In the genomic region with DNA sequence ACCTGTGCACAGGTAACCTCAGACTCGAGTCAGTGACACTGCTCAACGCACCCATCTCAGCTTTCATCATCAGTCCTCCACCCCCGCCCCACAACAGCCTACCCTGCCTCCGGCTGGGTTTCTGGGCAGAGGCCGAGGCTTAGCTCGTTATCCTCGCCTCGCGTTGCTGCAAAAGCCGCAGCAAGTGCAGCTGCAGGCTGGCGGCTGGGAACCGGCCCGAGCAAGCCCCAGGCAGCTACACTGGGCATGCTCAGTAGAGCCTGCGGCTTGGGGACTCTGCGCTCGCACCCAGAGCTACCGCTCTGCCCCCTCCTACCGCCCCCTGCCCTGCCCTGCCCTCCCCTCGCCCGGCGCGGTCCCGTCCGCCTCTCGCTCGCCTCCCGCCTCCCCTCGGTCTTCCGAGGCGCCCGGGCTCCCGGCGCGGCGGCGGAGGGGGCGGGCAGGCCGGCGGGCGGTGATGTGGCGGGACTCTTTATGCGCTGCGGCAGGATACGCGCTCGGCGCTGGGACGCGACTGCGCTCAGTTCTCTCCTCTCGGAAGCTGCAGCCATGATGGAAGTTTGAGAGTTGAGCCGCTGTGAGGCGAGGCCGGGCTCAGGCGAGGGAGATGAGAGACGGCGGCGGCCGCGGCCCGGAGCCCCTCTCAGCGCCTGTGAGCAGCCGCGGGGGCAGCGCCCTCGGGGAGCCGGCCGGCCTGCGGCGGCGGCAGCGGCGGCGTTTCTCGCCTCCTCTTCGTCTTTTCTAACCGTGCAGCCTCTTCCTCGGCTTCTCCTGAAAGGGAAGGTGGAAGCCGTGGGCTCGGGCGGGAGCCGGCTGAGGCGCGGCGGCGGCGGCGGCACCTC, we compare ENCODE assay signal across 1 cellular context.
TF ChIP-seq lines count a peak whose summit lies in the region.

A gene with protein sequence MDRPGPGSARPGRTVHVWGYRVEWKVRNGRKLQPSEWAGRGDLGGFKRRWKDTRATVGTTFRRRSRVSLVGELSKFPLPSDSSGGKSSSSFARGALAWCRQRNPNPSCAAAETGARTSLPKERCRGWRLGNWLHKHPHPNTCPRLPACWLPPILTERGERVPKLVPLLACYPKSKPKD (minus strand): TSS at position 432 of the 842 bp plus-strand sequence. CDS start 1,046 bp downstream, outside the sequence.
A gene (plus strand): TSS at position 524 of the 842 bp plus-strand sequence. CDS start 845 bp downstream, outside the sequence.

TF ChIP-seq in HepG2, 621 proteins besides CTCF, POLR2A, EP300 and RAD21 (continued from another document and continues in another):
- TF ChIP-seq, protein P1, sequence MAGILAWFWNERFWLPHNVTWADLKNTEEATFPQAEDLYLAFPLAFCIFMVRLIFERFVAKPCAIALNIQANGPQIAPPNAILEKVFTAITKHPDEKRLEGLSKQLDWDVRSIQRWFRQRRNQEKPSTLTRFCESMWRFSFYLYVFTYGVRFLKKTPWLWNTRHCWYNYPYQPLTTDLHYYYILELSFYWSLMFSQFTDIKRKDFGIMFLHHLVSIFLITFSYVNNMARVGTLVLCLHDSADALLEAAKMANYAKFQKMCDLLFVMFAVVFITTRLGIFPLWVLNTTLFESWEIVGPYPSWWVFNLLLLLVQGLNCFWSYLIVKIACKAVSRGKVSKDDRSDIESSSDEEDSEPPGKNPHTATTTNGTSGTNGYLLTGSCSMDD (CRISPR knock-in tag; IDR thresholded peaks at IDR 0.05): no peak
- TF ChIP-seq FOXO1 (CRISPR knock-in tag; IDR thresholded peaks at IDR 0.05) (peak; percentile 74), AKAP8 (CRISPR knock-in tag; IDR thresholded peaks at IDR 0.05) (no peak), PLRG1 (conservative IDR thresholded peaks at IDR 0.05) (no peak), FIP1L1 (IDR thresholded peaks at IDR 0.05; ENCODE audit: borderline replicate concordance, insufficient read depth, low read depth, low read length) (no peak), HNRNPH1 (optimal IDR thresholded peaks at IDR 0.05; ENCODE audit: low read depth, low read length) (no peak), TCF7 (IDR thresholded peaks at IDR 0.05; ENCODE audit: low read depth) (no peak), ZNF766 (CRISPR knock-in tag; IDR thresholded peaks at IDR 0.05; ENCODE audit: borderline replicate concordance) (peak; percentile 60), RBM22 (optimal IDR thresholded peaks at IDR 0.05; ENCODE audit: low read length) (no peak), EED (CRISPR knock-in tag; IDR thresholded peaks at IDR 0.05) (peak; percentile 84; the same call in 1 of the 2 replicates), ELF1 (CRISPR knock-in tag; IDR thresholded peaks at IDR 0.05) (peak; percentile 27; the same call in 1 of the 2 replicates), ZBTB1 (CRISPR knock-in tag; IDR thresholded peaks at IDR 0.05; ENCODE audit: borderline replicate concordance) (no peak), REXO4 (CRISPR knock-in tag; IDR thresholded peaks at IDR 0.05; ENCODE audit: borderline replicate concordance) (no peak), ZNF326 (CRISPR knock-in tag; IDR thresholded peaks at IDR 0.05; ENCODE audit: borderline replicate concordance) (no peak), TBP (CRISPR knock-in tag; IDR thresholded peaks at IDR 0.05) (no peak), DPF2 (CRISPR knock-in tag; IDR thresholded peaks at IDR 0.05; ENCODE audit: borderline replicate concordance, low read depth) (no peak), KLF11 (CRISPR knock-in tag; IDR thresholded peaks at IDR 0.05) (no peak), ERF (CRISPR knock-in tag; IDR thresholded peaks at IDR 0.05) (peak; percentile 56; the same call in 1 of the 2 replicates)
- TF ChIP-seq, protein P2, sequence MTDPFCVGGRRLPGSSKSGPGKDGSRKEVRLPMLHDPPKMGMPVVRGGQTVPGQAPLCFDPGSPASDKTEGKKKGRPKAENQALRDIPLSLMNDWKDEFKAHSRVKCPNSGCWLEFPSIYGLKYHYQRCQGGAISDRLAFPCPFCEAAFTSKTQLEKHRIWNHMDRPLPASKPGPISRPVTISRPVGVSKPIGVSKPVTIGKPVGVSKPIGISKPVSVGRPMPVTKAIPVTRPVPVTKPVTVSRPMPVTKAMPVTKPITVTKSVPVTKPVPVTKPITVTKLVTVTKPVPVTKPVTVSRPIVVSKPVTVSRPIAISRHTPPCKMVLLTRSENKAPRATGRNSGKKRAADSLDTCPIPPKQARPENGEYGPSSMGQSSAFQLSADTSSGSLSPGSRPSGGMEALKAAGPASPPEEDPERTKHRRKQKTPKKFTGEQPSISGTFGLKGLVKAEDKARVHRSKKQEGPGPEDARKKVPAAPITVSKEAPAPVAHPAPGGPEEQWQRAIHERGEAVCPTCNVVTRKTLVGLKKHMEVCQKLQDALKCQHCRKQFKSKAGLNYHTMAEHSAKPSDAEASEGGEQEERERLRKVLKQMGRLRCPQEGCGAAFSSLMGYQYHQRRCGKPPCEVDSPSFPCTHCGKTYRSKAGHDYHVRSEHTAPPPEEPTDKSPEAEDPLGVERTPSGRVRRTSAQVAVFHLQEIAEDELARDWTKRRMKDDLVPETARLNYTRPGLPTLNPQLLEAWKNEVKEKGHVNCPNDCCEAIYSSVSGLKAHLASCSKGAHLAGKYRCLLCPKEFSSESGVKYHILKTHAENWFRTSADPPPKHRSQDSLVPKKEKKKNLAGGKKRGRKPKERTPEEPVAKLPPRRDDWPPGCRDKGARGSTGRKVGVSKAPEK (CRISPR knock-in tag; IDR thresholded peaks at IDR 0.05; ENCODE audit: borderline replicate concordance): no peak
- TF ChIP-seq, protein P3, sequence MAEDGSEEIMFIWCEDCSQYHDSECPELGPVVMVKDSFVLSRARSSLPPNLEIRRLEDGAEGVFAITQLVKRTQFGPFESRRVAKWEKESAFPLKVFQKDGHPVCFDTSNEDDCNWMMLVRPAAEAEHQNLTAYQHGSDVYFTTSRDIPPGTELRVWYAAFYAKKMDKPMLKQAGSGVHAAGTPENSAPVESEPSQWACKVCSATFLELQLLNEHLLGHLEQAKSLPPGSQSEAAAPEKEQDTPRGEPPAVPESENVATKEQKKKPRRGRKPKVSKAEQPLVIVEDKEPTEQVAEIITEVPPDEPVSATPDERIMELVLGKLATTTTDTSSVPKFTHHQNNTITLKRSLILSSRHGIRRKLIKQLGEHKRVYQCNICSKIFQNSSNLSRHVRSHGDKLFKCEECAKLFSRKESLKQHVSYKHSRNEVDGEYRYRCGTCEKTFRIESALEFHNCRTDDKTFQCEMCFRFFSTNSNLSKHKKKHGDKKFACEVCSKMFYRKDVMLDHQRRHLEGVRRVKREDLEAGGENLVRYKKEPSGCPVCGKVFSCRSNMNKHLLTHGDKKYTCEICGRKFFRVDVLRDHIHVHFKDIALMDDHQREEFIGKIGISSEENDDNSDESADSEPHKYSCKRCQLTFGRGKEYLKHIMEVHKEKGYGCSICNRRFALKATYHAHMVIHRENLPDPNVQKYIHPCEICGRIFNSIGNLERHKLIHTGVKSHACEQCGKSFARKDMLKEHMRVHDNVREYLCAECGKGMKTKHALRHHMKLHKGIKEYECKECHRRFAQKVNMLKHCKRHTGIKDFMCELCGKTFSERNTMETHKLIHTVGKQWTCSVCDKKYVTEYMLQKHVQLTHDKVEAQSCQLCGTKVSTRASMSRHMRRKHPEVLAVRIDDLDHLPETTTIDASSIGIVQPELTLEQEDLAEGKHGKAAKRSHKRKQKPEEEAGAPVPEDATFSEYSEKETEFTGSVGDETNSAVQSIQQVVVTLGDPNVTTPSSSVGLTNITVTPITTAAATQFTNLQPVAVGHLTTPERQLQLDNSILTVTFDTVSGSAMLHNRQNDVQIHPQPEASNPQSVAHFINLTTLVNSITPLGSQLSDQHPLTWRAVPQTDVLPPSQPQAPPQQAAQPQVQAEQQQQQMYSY (CRISPR knock-in tag; IDR thresholded peaks at IDR 0.05): peak; percentile 97
- TF ChIP-seq, protein P4, sequence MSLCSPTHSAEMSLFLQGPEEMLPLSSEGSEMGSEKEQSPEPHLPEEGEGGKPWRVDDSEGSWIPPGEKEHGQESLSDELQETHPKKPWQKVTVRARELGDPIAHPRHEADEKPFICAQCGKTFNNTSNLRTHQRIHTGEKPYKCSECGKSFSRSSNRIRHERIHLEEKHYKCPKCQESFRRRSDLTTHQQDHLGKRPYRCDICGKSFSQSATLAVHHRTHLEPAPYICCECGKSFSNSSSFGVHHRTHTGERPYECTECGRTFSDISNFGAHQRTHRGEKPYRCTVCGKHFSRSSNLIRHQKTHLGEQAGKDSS (CRISPR knock-in tag; IDR thresholded peaks at IDR 0.05; ENCODE audit: borderline replicate concordance, low read depth): peak; percentile 91; the same call in 1 of the 2 replicates
- TF ChIP-seq, protein P5, sequence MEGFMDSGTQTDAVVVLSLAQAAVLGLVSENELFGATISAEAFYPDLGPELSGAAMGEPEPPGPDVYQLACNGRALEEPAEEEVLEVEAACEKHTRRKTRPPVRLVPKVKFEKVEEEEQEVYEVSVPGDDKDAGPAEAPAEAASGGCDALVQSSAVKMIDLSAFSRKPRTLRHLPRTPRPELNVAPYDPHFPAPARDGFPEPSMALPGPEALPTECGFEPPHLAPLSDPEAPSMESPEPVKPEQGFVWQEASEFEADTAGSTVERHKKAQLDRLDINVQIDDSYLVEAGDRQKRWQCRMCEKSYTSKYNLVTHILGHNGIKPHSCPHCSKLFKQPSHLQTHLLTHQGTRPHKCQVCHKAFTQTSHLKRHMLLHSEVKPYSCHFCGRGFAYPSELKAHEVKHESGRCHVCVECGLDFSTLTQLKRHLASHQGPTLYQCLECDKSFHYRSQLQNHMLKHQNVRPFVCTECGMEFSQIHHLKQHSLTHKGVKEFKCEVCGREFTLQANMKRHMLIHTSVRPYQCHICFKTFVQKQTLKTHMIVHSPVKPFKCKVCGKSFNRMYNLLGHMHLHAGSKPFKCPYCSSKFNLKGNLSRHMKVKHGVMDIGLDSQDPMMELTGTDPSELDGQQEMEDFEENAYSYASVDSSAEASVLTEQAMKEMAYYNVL (CRISPR knock-in tag; IDR thresholded peaks at IDR 0.05; ENCODE audit: borderline replicate concordance): no peak; the same call in 1 of the 2 replicates
- TF ChIP-seq, protein P6, sequence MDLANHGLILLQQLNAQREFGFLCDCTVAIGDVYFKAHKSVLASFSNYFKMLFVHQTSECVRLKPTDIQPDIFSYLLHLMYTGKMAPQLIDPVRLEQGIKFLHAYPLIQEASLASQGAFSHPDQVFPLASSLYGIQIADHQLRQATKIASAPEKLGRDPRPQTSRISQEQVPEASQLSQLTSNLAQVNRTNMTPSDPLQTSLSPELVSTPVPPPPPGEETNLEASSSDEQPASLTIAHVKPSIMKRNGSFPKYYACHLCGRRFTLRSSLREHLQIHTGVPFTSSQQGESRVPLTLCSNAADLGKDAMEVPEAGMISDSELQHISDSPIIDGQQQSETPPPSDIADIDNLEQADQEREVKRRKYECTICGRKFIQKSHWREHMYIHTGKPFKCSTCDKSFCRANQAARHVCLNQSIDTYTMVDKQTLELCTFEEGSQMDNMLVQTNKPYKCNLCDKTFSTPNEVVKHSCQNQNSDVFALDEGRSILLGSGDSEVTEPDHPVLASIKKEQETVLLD (CRISPR knock-in tag; IDR thresholded peaks at IDR 0.05; ENCODE audit: low read depth): peak; percentile 100
- TF ChIP-seq, protein P7, sequence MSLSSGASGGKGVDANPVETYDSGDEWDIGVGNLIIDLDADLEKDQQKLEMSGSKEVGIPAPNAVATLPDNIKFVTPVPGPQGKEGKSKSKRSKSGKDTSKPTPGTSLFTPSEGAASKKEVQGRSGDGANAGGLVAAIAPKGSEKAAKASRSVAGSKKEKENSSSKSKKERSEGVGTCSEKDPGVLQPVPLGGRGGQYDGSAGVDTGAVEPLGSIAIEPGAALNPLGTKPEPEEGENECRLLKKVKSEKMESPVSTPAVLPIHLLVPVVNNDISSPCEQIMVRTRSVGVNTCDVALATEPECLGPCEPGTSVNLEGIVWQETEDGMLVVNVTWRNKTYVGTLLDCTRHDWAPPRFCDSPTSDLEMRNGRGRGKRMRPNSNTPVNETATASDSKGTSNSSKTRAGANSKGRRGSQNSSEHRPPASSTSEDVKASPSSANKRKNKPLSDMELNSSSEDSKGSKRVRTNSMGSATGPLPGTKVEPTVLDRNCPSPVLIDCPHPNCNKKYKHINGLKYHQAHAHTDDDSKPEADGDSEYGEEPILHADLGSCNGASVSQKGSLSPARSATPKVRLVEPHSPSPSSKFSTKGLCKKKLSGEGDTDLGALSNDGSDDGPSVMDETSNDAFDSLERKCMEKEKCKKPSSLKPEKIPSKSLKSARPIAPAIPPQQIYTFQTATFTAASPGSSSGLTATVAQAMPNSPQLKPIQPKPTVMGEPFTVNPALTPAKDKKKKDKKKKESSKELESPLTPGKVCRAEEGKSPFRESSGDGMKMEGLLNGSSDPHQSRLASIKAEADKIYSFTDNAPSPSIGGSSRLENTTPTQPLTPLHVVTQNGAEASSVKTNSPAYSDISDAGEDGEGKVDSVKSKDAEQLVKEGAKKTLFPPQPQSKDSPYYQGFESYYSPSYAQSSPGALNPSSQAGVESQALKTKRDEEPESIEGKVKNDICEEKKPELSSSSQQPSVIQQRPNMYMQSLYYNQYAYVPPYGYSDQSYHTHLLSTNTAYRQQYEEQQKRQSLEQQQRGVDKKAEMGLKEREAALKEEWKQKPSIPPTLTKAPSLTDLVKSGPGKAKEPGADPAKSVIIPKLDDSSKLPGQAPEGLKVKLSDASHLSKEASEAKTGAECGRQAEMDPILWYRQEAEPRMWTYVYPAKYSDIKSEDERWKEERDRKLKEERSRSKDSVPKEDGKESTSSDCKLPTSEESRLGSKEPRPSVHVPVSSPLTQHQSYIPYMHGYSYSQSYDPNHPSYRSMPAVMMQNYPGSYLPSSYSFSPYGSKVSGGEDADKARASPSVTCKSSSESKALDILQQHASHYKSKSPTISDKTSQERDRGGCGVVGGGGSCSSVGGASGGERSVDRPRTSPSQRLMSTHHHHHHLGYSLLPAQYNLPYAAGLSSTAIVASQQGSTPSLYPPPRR (CRISPR knock-in tag; IDR thresholded peaks at IDR 0.05; ENCODE audit: borderline replicate concordance): peak; percentile 46; the same call in 1 of the 2 replicates
- TF ChIP-seq, protein P8, sequence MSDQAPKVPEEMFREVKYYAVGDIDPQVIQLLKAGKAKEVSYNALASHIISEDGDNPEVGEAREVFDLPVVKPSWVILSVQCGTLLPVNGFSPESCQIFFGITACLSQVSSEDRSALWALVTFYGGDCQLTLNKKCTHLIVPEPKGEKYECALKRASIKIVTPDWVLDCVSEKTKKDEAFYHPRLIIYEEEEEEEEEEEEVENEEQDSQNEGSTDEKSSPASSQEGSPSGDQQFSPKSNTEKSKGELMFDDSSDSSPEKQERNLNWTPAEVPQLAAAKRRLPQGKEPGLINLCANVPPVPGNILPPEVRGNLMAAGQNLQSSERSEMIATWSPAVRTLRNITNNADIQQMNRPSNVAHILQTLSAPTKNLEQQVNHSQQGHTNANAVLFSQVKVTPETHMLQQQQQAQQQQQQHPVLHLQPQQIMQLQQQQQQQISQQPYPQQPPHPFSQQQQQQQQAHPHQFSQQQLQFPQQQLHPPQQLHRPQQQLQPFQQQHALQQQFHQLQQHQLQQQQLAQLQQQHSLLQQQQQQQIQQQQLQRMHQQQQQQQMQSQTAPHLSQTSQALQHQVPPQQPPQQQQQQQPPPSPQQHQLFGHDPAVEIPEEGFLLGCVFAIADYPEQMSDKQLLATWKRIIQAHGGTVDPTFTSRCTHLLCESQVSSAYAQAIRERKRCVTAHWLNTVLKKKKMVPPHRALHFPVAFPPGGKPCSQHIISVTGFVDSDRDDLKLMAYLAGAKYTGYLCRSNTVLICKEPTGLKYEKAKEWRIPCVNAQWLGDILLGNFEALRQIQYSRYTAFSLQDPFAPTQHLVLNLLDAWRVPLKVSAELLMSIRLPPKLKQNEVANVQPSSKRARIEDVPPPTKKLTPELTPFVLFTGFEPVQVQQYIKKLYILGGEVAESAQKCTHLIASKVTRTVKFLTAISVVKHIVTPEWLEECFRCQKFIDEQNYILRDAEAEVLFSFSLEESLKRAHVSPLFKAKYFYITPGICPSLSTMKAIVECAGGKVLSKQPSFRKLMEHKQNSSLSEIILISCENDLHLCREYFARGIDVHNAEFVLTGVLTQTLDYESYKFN (CRISPR knock-in tag; conservative IDR thresholded peaks at IDR 0.05): peak; percentile 42; the same call in 1 of the 2 replicates
